In genomic region chr1:200453544-200453905, GRCh38 we compare ENCODE assay signal across 27 cellular contexts. TPM values are rescaled to one million over a fixed set of nuclear protein-coding genes. Genes with fewer than 3 reads are reported as not detected.
DNase-seq lines count a peak whose midpoint lies in the region; ATAC-seq, FAIRE-seq and TF ChIP-seq lines count a peak whose summit lies in the region.
"Had no signal": no experiment of that assay in that cellular context is flagged by ENCODE, and none has a peak within 500 bp of the region (broad histone marks: within the 10 kb centered on the region; RNA-seq: fewer than 3 reads in every experiment).

No MANE protein-coding gene starts in this region.

- POLR2A ChIA-PET in A549 (lab: Yijun Ruan, JAX) = no interaction called here
- POLR2A ChIA-PET in HEK293 (lab: Yijun Ruan, JAX) = no interaction called here
- POLR2A ChIA-PET in GM12878 (lab: Charles Lee) = no interaction called here
- POLR2A ChIA-PET in activated CD4-positive, alpha-beta T cell treated with anti-CD3 and anti-CD28 coated beads for 36 hours (lab: Charles Lee) = no interaction called here

- H3K36me3 Mint-ChIP-seq in activated CD4-positive, alpha-beta T cell treated with anti-CD3 and anti-CD28 coated beads for 36 hours (ENCODE audit: low read depth) = no peaks in the 10 kb centered on the region
- H3K36me3 Mint-ChIP-seq: activated CD8-positive, alpha-beta memory T cell treated with anti-CD3 and anti-CD28 coated beads, Interleukin-2, amount 10 ng/mL, durations not matched to agents 7 days and 5 days; CD4-positive, CD25-positive, alpha-beta regulatory T cell had no signal

- DNase-seq in A549 (ENCODE audit: low read depth in 1 of 2, low spot score in 1 of 2) (no peak), GM12878 (ENCODE audit: low read depth, low spot score) (no peak), myocyte (ENCODE audit: low read depth) (peak; percentile 24)
- DNase-seq in stimulated activated CD4-positive, alpha-beta T cell treated with anti-CD3 and anti-CD28 coated beads, Interleukin-15, amount 100 ng/mL, for 24 hours = no peak
- DNase-seq in activated CD4-positive, alpha-beta T cell treated with anti-CD3 and anti-CD28 coated beads for 36 hours = no peak
- DNase-seq: activated CD4-positive, alpha-beta T cell treated with anti-CD3 and anti-CD28 coated beads for 48 hours; activated CD8-positive, alpha-beta memory T cell treated with anti-CD3 and anti-CD28 coated beads, Interleukin-2, amount 10 ng/mL, durations not matched to agents 7 days and 5 days; adrenal gland; CD4-positive, CD25-positive, alpha-beta regulatory T cell; DMS 273 treated with DMSO at 0.1 percent for 48 hours; GF-D8; KBM-7; NCI-H1105 treated with DMSO at 0.1 percent for 48 hours; NCI-H2107; NCI-H69; occipital lobe; right lobe of liver; Right ventricle myocardium superior; stimulated activated CD4-positive, alpha-beta T cell treated with anti-CD3 and anti-CD28 coated beads, Interleukin-1b, Interleukin-23, amount 100 ng/mL, for 48 hours; stimulated activated naive CD8-positive, alpha-beta T cell treated with anti-CD3 and anti-CD28 coated beads, Interleukin-15, Interleukin-2, amounts not matched to agents 100 U/mL and 50 U/mL, for 24 hours; trophoblast cell had no signal

- H3K79me2 ChIP-seq in GM12878 (ENCODE audit: control insufficient read depth, insufficient read depth, low read length) = no peaks in the 10 kb centered on the region

- H2AFZ ChIP-seq in GM12878 (ENCODE audit: control insufficient read depth, low read depth, low read length) = peak overlapping the region; percentile 25

- H3K4me1 ChIP-seq in A549 = peaks cover 12% of the 10 kb centered on the region; the same call in 1 of the 3 replicates
- H3K4me1 ChIP-seq in HEK293 (ENCODE audit: control insufficient read depth, insufficient read depth, low read length) = 0 out of 2 replicates have a peak, but pooled peaks cover 5% of the 10 kb centered on the region
- H3K4me1 ChIP-seq in GM12878 (ENCODE audit: control insufficient read depth, insufficient read depth, low read length) = peaks cover 10% of the 10 kb centered on the region; the same call in 1 of the 2 replicates
- H3K4me1 ChIP-seq: adrenal gland, right lobe of liver had no signal

- no TSS peak for BruUV-seq in GM12878 (replicated peaks; lab: Mats Ljungman, UMichigan)

- no peaks in the 10 kb centered on the region for H3K9me3 ChIP-seq in A549
- no peaks in the 10 kb centered on the region for H3K9me3 ChIP-seq in HEK293 (ENCODE audit: control insufficient read depth, insufficient read depth, low read depth, low read length)
- H3K9me3 ChIP-seq in GM12878 (replicated peaks; ENCODE audit: control insufficient read depth, insufficient read depth, low read length) = no peaks in the 10 kb centered on the region; the same call in 2 of the 3 replicates
- H3K9me3 ChIP-seq: adrenal gland, right lobe of liver had no signal

- TF ChIP-seq CTCF in A549 (IDR thresholded peaks at IDR 0.05) (no peak), HEK293 (tag by site-specific recombination; IDR thresholded peaks at IDR 0.05) (no peak), GM12878 (IDR thresholded peaks at IDR 0.05 in 2 of 3, conservative IDR thresholded peaks at IDR 0.05 in 1 of 3; ENCODE audit: control insufficient read depth in 2 of 3, extremely low read depth in 1 of 3, insufficient read depth in 1 of 3, low read depth in 3 of 3, low read length in 3 of 3) (no peak)

- no peaks in the 10 kb centered on the region for H3K9me3 Mint-ChIP-seq in activated CD4-positive, alpha-beta T cell treated with anti-CD3 and anti-CD28 coated beads for 36 hours (ENCODE audit: low read depth)
- H3K9me3 Mint-ChIP-seq: activated T-helper 17 cell treated with anti-CD3 and anti-CD28 coated beads, Interleukin-2, amount 50 U/mL, for 72 hours; CD4-positive, CD25-positive, alpha-beta regulatory T cell had no signal

- no peaks in the 10 kb centered on the region for H4K20me1 ChIP-seq in GM12878 (ENCODE audit: control insufficient read depth, insufficient read depth)

- intact Hi-C loops in GM12878 (cut with micrococcal nuclease; ENCODE audit: unreplicated experiment) = no loop called here
- intact Hi-C loops in activated CD4-positive, alpha-beta T cell treated with anti-CD3 and anti-CD28 coated beads for 36 hours (cut with DNase I, micrococcal nuclease) = no loop called here

- CTCF ChIA-PET in A549 (lab: Yijun Ruan, JAX) = no interaction called here
- CTCF ChIA-PET in HEK293 (lab: Yijun Ruan, JAX) = no interaction called here
- CTCF ChIA-PET in GM12878 (lab: Yijun Ruan, JAX) = no interaction called here
- CTCF ChIA-PET in activated CD4-positive, alpha-beta T cell treated with anti-CD3 and anti-CD28 coated beads for 36 hours (lab: Charles Lee) = interaction anchor here (0.5 kb wide), 1 partner anchor 210 kb away, joined by 5 read pairs; no protein-coding TSS in a partner anchor

- FAIRE-seq in A549 (lab: Jason Lieb, UNC) (no peak), GM12878 (lab: Jason Lieb, UNC) (no peak)
- FAIRE-seq: bronchial epithelial cell had no signal

- WGBS in A549 (ENCODE audit: missing lambda C conversion rate) = 78% methylated on average over 3 of the region's 3 CpGs
- WGBS in GM12878 (ENCODE audit: insufficient coverage, insufficient replicate concordance, low lambda C conversion rate, missing lambda C conversion rate) = 93% methylated on average over 3 of the region's 3 CpGs

- ATAC-seq in A549 = no peak
- ATAC-seq in GM12878 = peak; percentile 21; the same call in 1 of the 3 replicates
- no peak for ATAC-seq in GM18907 (IDR thresholded peaks at IDR 0.05; ENCODE audit: unreplicated experiment)
- no peak for ATAC-seq in activated CD4-positive, alpha-beta T cell treated with anti-CD3 and anti-CD28 coated beads for 36 hours
- no peak for ATAC-seq in HG03108 (IDR thresholded peaks at IDR 0.05; ENCODE audit: unreplicated experiment)
- ATAC-seq: activated CD8-positive, alpha-beta memory T cell treated with anti-CD3 and anti-CD28 coated beads, Interleukin-2, amount 10 ng/mL, durations not matched to agents 7 days and 5 days; activated T-helper 17 cell treated with anti-CD3 and anti-CD28 coated beads, Interleukin-2, amount 50 U/mL, for 72 hours; right lobe of liver; stimulated activated naive CD8-positive, alpha-beta T cell treated with anti-CD3 and anti-CD28 coated beads, Interleukin-15, Interleukin-2, amounts not matched to agents 100 U/mL and 50 U/mL, for 24 hours had no signal

- no peak for TF ChIP-seq EP300 in A549 (IDR thresholded peaks at IDR 0.05)
- no peak for TF ChIP-seq EP300 in GM12878 (IDR thresholded peaks at IDR 0.05; ENCODE audit: borderline replicate concordance in 1 of 2, control insufficient read depth in 1 of 2, low read depth in 2 of 2, low read length in 2 of 2)

- H3K4me1 Mint-ChIP-seq in activated CD4-positive, alpha-beta T cell treated with anti-CD3 and anti-CD28 coated beads for 36 hours = peaks cover 7% of the 10 kb centered on the region
- H3K4me1 Mint-ChIP-seq: activated T-helper 17 cell treated with anti-CD3 and anti-CD28 coated beads, Interleukin-2, amount 50 U/mL, for 72 hours had no signal

- H3K27me3 ChIP-seq in GM12878 (replicated peaks in 1 of 2; ENCODE audit: control insufficient read depth in 2 of 2, insufficient read depth in 2 of 2, low read length in 1 of 2) = no peaks in the 10 kb centered on the region
- H3K27me3 ChIP-seq: adrenal gland, right lobe of liver had no signal

- in situ Hi-C loops in GM12878 (cut with MboI) = no loop called here

- H3K27me3 Mint-ChIP-seq in activated CD4-positive, alpha-beta T cell treated with anti-CD3 and anti-CD28 coated beads for 36 hours = peaks cover 8% of the 10 kb centered on the region
- H3K27me3 Mint-ChIP-seq: activated T-helper 17 cell treated with anti-CD3 and anti-CD28 coated beads, Interleukin-2, amount 50 U/mL, for 72 hours; CD4-positive, CD25-positive, alpha-beta regulatory T cell had no signal

- no peak overlapping the region for H3K4me3 Mint-ChIP-seq in activated CD4-positive, alpha-beta T cell treated with anti-CD3 and anti-CD28 coated beads for 36 hours
- H3K4me3 Mint-ChIP-seq: activated CD8-positive, alpha-beta memory T cell treated with anti-CD3 and anti-CD28 coated beads, Interleukin-2, amount 10 ng/mL, durations not matched to agents 7 days and 5 days; activated T-helper 17 cell treated with anti-CD3 and anti-CD28 coated beads, Interleukin-2, amount 50 U/mL, for 72 hours; CD4-positive, CD25-positive, alpha-beta regulatory T cell had no signal

- H3K27ac Mint-ChIP-seq in activated CD4-positive, alpha-beta T cell treated with anti-CD3 and anti-CD28 coated beads for 36 hours = no peak overlapping the region
- H3K27ac Mint-ChIP-seq: activated CD8-positive, alpha-beta memory T cell treated with anti-CD3 and anti-CD28 coated beads, Interleukin-2, amount 10 ng/mL, durations not matched to agents 7 days and 5 days; activated T-helper 17 cell treated with anti-CD3 and anti-CD28 coated beads, Interleukin-2, amount 50 U/mL, for 72 hours; CD4-positive, CD25-positive, alpha-beta regulatory T cell had no signal

- H3K27ac ChIP-seq in A549 (peak overlapping the region in 1 of 2 experiments; percentile 14; a peak in 1 of 6 replicates), HEK293 (ENCODE audit: extremely low read depth, low read depth, low read length) (no peak overlapping the region), GM12878 (ENCODE audit: control insufficient read depth, insufficient read depth) (no peak overlapping the region)
- H3K27ac ChIP-seq: adrenal gland, epithelial cell of prostate, right lobe of liver had no signal

- no peak overlapping the region for H3K4me3 ChIP-seq in A549
- no peak overlapping the region for H3K4me3 ChIP-seq in HEK293 (ENCODE audit: low read depth, low read length)
- H3K4me3 ChIP-seq in GM12878 = no peak overlapping the region
- H3K4me3 ChIP-seq: adrenal gland, right lobe of liver had no signal

- TF ChIP-seq POLR2A in A549 (IDR thresholded peaks at IDR 0.05; ENCODE audit: low read length) (no peak), GM12878 (IDR thresholded peaks at IDR 0.05; ENCODE audit: low read depth, low read length) (no peak)

- no peak for TF ChIP-seq RAD21 in A549 (conservative IDR thresholded peaks at IDR 0.05 in 1 of 2, IDR thresholded peaks at IDR 0.05 in 1 of 2)
- TF ChIP-seq RAD21 in GM12878 (IDR thresholded peaks at IDR 0.05; ENCODE audit: insufficient read depth, low read depth, low read length) = no peak

- RAD21 ChIA-PET in GM12878 (lab: Charles Lee; ENCODE audit: unreplicated experiment) = no interaction called here

- H3K9ac ChIP-seq in GM12878 (ENCODE audit: control insufficient read depth, insufficient read depth, low read length) = no peak overlapping the region

- no peak overlapping the region for H3K4me2 ChIP-seq in A549
- H3K4me2 ChIP-seq in GM12878 (ENCODE audit: control insufficient read depth, insufficient read depth) = no peak overlapping the region

- H3K36me3 ChIP-seq in HEK293 (ENCODE audit: control insufficient read depth in 2 of 2, insufficient read depth in 1 of 2, low read length in 2 of 2) (no peaks in the 10 kb centered on the region), GM12878 (ENCODE audit: control insufficient read depth in 2 of 2, insufficient read depth in 2 of 2, low read length in 1 of 2) (no peaks in the 10 kb centered on the region)
- H3K36me3 ChIP-seq: adrenal gland, right lobe of liver had no signal

- SMC1A ChIA-PET in GM12878 (lab: Charles Lee; ENCODE audit: uncharacterized antibody, unreplicated experiment) = interaction anchor here (0.6 to 1.4 kb wide), 2 partner anchors 11 to 37 kb away, joined by 3 to 5 read pairs; no protein-coding TSS in a partner anchor

RNA-seq across cellular contexts. Expression of gene ZNF281, which starts 43.7 kb away (rescaled TPM):
- polyA plus RNA-seq in A549 (2011; rRNA removed) (39.1 and 40.8 TPM in 2 replicates), A549 (2017; fragmentation: RNase III; extraction: RNeasy Plus Mini Kit Qiagen cat#74134 plus additional on column Dnase treatment) (30.8 to 33.7 TPM (median 31.5 TPM) in 3 replicates), GM12878 (2011; rRNA removed) (10.0 and 11.6 TPM in 2 replicates), GM12878 (2014; fragmentation: Illumina TruSeq; extraction: Trizol) (14.9 and 17.7 TPM in 2 replicates), GM12878 (2014; fragmentation: Nextera tagmentation; extraction: Ambion mirVana) (1 to 10 TPM; 8.3 to 9.4 TPM), GM12878 (2014; rRNA removed) (8.2 and 9.7 TPM in 2 replicates), GM12878 (2016; fragmentation: Nextera tagmentation; extraction: Ambion mirVana) (10 to 100 TPM; 21.4 to 21.8 TPM)
- polyA plus RNA-seq in A549 (2012; cell fraction: cytosol; rRNA removed) = 4.9 and 6.4 TPM in 2 replicates
- 6.6 and 7.5 TPM in 2 replicates for polyA plus RNA-seq in A549 (2012; cell fraction: nucleus; rRNA removed)
- polyA minus RNA-seq in A549 (2011; rRNA and poly(A)+ RNA removed) = 40.1 and 40.2 TPM in 2 replicates
- 34.6 and 35.2 TPM in 2 replicates for total RNA-seq in GM12878 (2013; cell fraction: nucleolus; rRNA removed)
- total RNA-seq in GM12878 (2014; rRNA removed) (16.0 and 16.1 TPM in 2 replicates), GM12878 (2014; rRNA removed; fragmentation: Illumina TruSeq; extraction: Trizol) (15.2 and 15.9 TPM in 2 replicates), GM12878 (2021) (14.9 and 16.0 TPM in 2 replicates), myocyte (14.1 and 15.7 TPM in 2 replicates)
- 5.9 TPM for polyA plus RNA-seq in GM12878 (2011; ENCODE audit: low read depth)
- 3.5 and 4.6 TPM in 2 replicates for polyA plus RNA-seq in GM12878 (2011; cell fraction: cytosol; rRNA removed)
- polyA plus RNA-seq in GM12878 (2011; cell fraction: nucleus; rRNA removed) = 7.7 and 8.7 TPM in 2 replicates
- polyA plus RNA-seq in GM12878 (2012) = 9.2 and 10.9 TPM in 2 replicates
- 12.0 and 16.1 TPM in 2 replicates for polyA minus RNA-seq in GM12878 (2011; rRNA and poly(A)+ RNA removed)
- polyA minus RNA-seq in GM12878 (2011; cell fraction: cytosol; rRNA and poly(A)+ RNA removed) = 5.3 and 6.3 TPM in 2 replicates
- 9.1 and 11.5 TPM in 2 replicates for polyA minus RNA-seq in GM12878 (2011; cell fraction: nucleus; rRNA and poly(A)+ RNA removed)
- polyA plus RNA-seq in myocyte (2012) = 7.5 TPM
- 10 to 100 TPM; 10.8 to 13.5 TPM for total RNA-seq in activated CD4-positive, alpha-beta T cell treated with anti-CD3 and anti-CD28 coated beads for 36 hours
